8 cellular contexts compared by ENCODE assay signal in the genomic region with DNA sequence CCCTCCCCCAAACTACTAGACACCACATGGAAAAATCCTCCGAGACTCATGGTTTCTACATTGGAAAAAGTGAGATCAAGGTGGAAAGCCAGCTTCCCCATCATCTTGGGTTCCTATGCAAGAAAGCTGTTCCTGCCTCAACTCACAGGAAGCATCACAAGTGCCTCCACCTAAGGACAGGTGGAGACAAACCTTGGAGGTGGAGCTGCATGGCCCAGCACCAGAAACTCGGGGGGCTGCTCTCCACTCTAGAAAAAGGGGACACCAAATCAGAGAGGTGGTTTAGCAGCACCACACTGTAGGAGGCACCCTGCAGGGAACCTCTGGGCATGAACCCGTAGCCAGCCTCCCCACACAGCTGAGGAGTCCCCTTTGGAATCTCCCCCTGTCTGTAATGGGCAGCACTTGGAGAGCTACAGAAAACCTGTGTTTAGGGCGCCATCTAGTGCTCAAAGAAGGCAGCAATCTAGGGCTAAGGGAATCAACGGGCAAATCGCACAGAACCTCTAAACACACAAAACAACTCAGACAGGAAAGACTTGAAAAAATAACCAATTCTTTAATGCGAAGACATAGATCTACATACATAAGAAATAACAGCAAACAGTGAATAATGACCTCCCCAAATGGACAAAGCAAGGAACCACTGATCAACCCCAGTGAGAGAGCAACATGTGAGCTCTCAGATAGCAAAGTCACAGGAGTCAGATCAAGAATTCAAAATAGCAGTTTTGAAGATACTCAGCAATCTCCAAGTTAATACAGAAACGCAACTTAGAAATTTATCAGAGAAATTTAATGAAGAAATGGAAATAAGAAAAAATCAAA. TPM values are rescaled to one million over a fixed set of nuclear protein-coding genes. Genes with fewer than 3 reads are reported as not detected.
DNase-seq lines count a peak whose midpoint lies in the region; ATAC-seq, FAIRE-seq and TF ChIP-seq lines count a peak whose summit lies in the region.

No MANE protein-coding gene starts in this region.

- FAIRE-seq in frontal cortex (lab: Jason Lieb, UNC): no peak

- H3K9me3 ChIP-seq in parathyroid adenoma (ENCODE audit: control insufficient read depth, low read length) (no peaks in the 10 kb centered on the region), aorta (ENCODE audit: control insufficient read depth, low read length) (no peaks in the 10 kb centered on the region)

- 24 to 26% methylated on average over 8 of the region's 8 CpGs for WGBS in aorta, 2 donors

- peaks cover 3% of the 10 kb centered on the region for H3K4me1 ChIP-seq in parathyroid adenoma
- no peaks in the 10 kb centered on the region for H3K4me1 ChIP-seq in aorta (ENCODE audit: control insufficient read depth in 1 of 2, insufficient read depth in 2 of 2, low read length in 2 of 2)

- H3K27me3 ChIP-seq in parathyroid adenoma (ENCODE audit: control insufficient read depth, insufficient read depth, low read length) (no peaks in the 10 kb centered on the region), aorta (ENCODE audit: control insufficient read depth in 1 of 2, insufficient read depth in 2 of 2, low read length in 1 of 2) (no peaks in the 10 kb centered on the region)

- H3K27ac ChIP-seq in parathyroid adenoma: no peak overlapping the region
- H3K27ac ChIP-seq in aorta (ENCODE audit: low read depth in 1 of 2, low read length in 2 of 2): no peak overlapping the region

- H2AFZ ChIP-seq in parathyroid adenoma: no peak overlapping the region

- peak; percentile 60 for TF ChIP-seq CTCF in parathyroid adenoma (IDR thresholded peaks at IDR 0.05)

- peak; percentile 60 for ATAC-seq in aorta (ENCODE audit: low FRiP score)

- no peak overlapping the region for H3K4me2 ChIP-seq in parathyroid adenoma (ENCODE audit: low read length)

- DNase-seq in CD1c-positive myeloid dendritic cell (ENCODE audit: extremely low spot score) (peak; percentile 61), GM19238 (ENCODE audit: insufficient read length, low spot score) (peak; percentile 52), HUDEP-2 (lab: John Stamatoyannopoulos, UW; ENCODE audit: unreplicated experiment in 76 of 76) (peak in 41 of 76 experiments; percentile 0 to 47 (median 7)), RPMI8226 (peak; percentile 64), frontal cortex (ENCODE audit: low spot score in 2 of 2) (peak; percentile 4 to 22), aorta (peak in 1 of 2 donors; percentile 51)
- DNase-seq in activated effector memory CD4-positive, alpha-beta T cell treated with anti-CD3 and anti-CD28 coated beads, Interleukin-2, amount 50 U/mL, for 16 hours: peak; percentile 75

- no peak overlapping the region for H3K9ac ChIP-seq in parathyroid adenoma

- H3K79me2 ChIP-seq in parathyroid adenoma: no peaks in the 10 kb centered on the region

- intact Hi-C loops in aorta (cut with DNase I): no loop called here

- H3K36me3 ChIP-seq in parathyroid adenoma (ENCODE audit: control insufficient read depth, insufficient read depth, low read length): no peaks in the 10 kb centered on the region
- no peaks in the 10 kb centered on the region for H3K36me3 ChIP-seq in aorta (ENCODE audit: control insufficient read depth in 1 of 2, insufficient read depth in 2 of 2, low read length in 1 of 2)

- H3K4me3 ChIP-seq in parathyroid adenoma (ENCODE audit: low read depth, low read length): no peak overlapping the region
- H3K4me3 ChIP-seq in aorta (ENCODE audit: low read length in 2 of 2): no peak overlapping the region

RNA-seq across cellular contexts. Expression of a gene that starts 37.0 kb away (rescaled TPM):
- total RNA-seq in frontal cortex (45.2 TPM), aorta (10 to 100 TPM in 1 of 2 donors, 1 to 10 TPM in 1; 7.9 to 12.1 TPM)
- 1 to 10 TPM; 2.6 to 3.4 TPM for polyA plus RNA-seq in aorta

RNA-seq across cellular contexts. Expression of a gene that starts 55.2 kb away (rescaled TPM):
- total RNA-seq in frontal cortex: not detected
- not detected for total RNA-seq in aorta
- not detected for polyA plus RNA-seq in aorta
